9 cellular contexts compared by ENCODE assay signal in genomic region chr10:96743988-96744585, GRCh38. TPM values are rescaled to one million over a fixed set of nuclear protein-coding genes. Genes with fewer than 3 reads are reported as not detected.
DNase-seq lines count a peak whose midpoint lies in the region; ATAC-seq and TF ChIP-seq lines count a peak whose summit lies in the region.
"Had no signal": no experiment of that assay in that cellular context is flagged by ENCODE, and none has a peak within 500 bp of the region (broad histone marks: within the 10 kb centered on the region; RNA-seq: fewer than 3 reads in every experiment).

No MANE protein-coding gene starts in this region.

- H3K27ac ChIP-seq in endodermal cell (ENCODE audit: low read depth, low read length): no peak overlapping the region
- H3K27ac ChIP-seq: skin epidermis had no signal

- H3K4me1 ChIP-seq in endodermal cell (ENCODE audit: control insufficient read depth, insufficient read depth, low read length): no peaks in the 10 kb centered on the region

- no peaks in the 10 kb centered on the region for H3K36me3 ChIP-seq in endodermal cell (ENCODE audit: control insufficient read depth, insufficient read depth, low read length)

- ATAC-seq in HG03135 (IDR thresholded peaks at IDR 0.05; ENCODE audit: unreplicated experiment): no peak
- ATAC-seq in activated CD4-positive, CD25-positive, alpha-beta regulatory T cell treated with anti-CD3 and anti-CD28 coated beads, Interleukin-2, amount 50 U/mL, for 24 hours: no peak

- no peaks in the 10 kb centered on the region for H3K36me3 Mint-ChIP-seq in endodermal cell (ENCODE audit: low read depth)

- H3K4me3 ChIP-seq in endodermal cell (ENCODE audit: low read length): no peak overlapping the region
- H3K4me3 ChIP-seq in retinal pigment epithelial cell (ENCODE audit: low read length): no peak overlapping the region
- H3K4me3 ChIP-seq: skin epidermis had no signal

- H3K9ac ChIP-seq in endodermal cell (ENCODE audit: extremely low read depth, low read length, poor library complexity, severe bottlenecking): no peak overlapping the region

- no peak overlapping the region for H3K4me3 Mint-ChIP-seq in endodermal cell

- 75 to 78% methylated on average over 2 to 7 of the region's 7 CpGs for WGBS in endodermal cell (ENCODE audit: insufficient coverage in 1 of 2, insufficient read length in 1 of 2), 2 experiments

- no peaks in the 10 kb centered on the region for H3K9me3 ChIP-seq in endodermal cell (ENCODE audit: control insufficient read depth, low read length)

- H3K27me3 ChIP-seq in endodermal cell (ENCODE audit: control insufficient read depth, insufficient read depth, low read length, poor library complexity, severe bottlenecking): no peaks in the 10 kb centered on the region

- H3K27me3 Mint-ChIP-seq in endodermal cell (ENCODE audit: insufficient read depth): no peaks in the 10 kb centered on the region

- peak overlapping the region; percentile 29 for H3K27ac Mint-ChIP-seq in endodermal cell

- DNase-seq in NCI-H2227 (lab: John Stamatoyannopoulos, UW; ENCODE audit: unreplicated experiment) (peak; percentile 6), NCI-H2227 treated with DMSO at 0.1 percent for 48 hours (lab: John Stamatoyannopoulos, UW) (no peak), NCI-H69 (lab: John Stamatoyannopoulos, UW) (peak; percentile 41), endodermal cell (peak; percentile 71), retinal pigment epithelial cell (ENCODE audit: low read depth) (no peak), NCI-H1694 treated with DMSO at 0.1 percent for 48 hours (lab: John Stamatoyannopoulos, UW) (no peak)

- TF ChIP-seq CTCF in endodermal cell (conservative IDR thresholded peaks at IDR 0.05) (peak; percentile 66), retinal pigment epithelial cell (conservative IDR thresholded peaks at IDR 0.05; ENCODE audit: low read depth, low read length) (peak; percentile 53)

- H3K4me1 Mint-ChIP-seq in endodermal cell: peaks cover 3% of the 10 kb centered on the region

- no peaks in the 10 kb centered on the region for H3K9me3 Mint-ChIP-seq in endodermal cell

RNA-seq across cellular contexts. Expression of gene PIK3AP1, which starts 23.8 kb away (rescaled TPM):
- total RNA-seq in endodermal cell: 1 to 10 TPM; 1.3 to 5.2 TPM
- polyA plus RNA-seq in endodermal cell (2013, experiment 1 of 2): 0.75 TPM
- 0.87 TPM for polyA plus RNA-seq in endodermal cell (2013, experiment 2 of 2)

Comparison
In these comparisons a context has a peak if more than half of its experiments do, and no peak if none do; other contexts are left out.
1. DNase-seq: peak in NCI-H2227 (single experiment), NCI-H69 (single experiment) and endodermal cell (single experiment); none in NCI-H2227 treated with DMSO at 0.1 percent for 48 hours (single experiment), retinal pigment epithelial cell (single experiment) and NCI-H1694 treated with DMSO at 0.1 percent for 48 hours (single experiment).